23 cellular contexts compared by ENCODE assay signal in the genomic region with DNA sequence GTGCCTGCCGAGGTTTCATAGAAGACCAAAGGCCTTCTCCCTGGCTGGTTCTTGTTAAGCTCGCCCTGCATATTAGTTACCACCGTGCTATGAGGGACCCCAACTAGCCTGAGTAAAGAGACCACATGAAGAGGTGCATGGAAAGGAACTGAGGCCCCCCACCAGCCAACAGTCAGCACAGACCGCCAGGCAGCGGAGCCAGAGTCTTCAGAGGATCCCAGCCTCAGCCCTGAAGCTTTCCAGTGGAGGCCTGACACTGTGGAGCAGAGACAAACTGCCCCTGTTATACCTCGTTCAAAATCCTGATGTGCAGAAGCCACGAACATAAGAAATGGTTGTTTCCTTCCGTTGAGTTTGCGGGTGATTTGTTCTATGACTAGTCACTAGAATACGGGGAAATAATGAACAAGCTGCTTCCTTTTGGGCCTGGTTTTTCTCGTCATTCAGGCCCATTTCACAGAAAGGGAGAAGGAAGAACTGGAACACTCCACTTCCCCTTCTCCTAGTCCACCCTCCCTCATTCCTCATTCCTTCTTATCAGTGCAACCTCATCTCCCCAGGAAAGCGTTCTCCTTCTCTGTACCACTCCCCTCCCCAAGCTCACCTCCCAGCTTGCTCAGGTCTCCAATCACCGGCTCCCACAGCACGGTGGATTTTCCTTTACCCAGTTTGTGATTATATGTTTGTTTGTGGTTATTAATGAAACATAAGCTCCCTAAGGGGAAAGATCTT. TPM values are rescaled to one million over a fixed set of nuclear protein-coding genes. Genes with fewer than 3 reads are reported as not detected.
DNase-seq lines count a peak whose midpoint lies in the region; ATAC-seq lines count a peak whose summit lies in the region.
"Had no signal": no experiment of that assay in that cellular context is flagged by ENCODE, and none has a peak within 500 bp of the region (broad histone marks: within the 10 kb centered on the region; RNA-seq: fewer than 3 reads in every experiment).

No MANE protein-coding gene starts in this region.

- H2BK5ac ChIP-seq in neuronal stem cell (ENCODE audit: low read length), result no peak overlapping the region

- H3K27me3 ChIP-seq in neuronal stem cell (ENCODE audit: control insufficient read depth in 3 of 3, insufficient read depth in 3 of 3, low read depth in 1 of 3, low read length in 3 of 3), result no peaks in the 10 kb centered on the region

- no peak overlapping the region for H3K4ac ChIP-seq in neuronal stem cell (ENCODE audit: low read length)

- no peak overlapping the region for H4K8ac ChIP-seq in neuronal stem cell (ENCODE audit: low read depth, low read length)

- H3K18ac ChIP-seq in neuronal stem cell (ENCODE audit: low read length), result peak overlapping the region; percentile 35

- no peak overlapping the region for H3K4me3 ChIP-seq in neuronal stem cell (ENCODE audit: low read length in 2 of 2)
- H3K4me3 ChIP-seq: cardiac muscle cell, heart right ventricle, left lung, prostate gland, upper lobe of left lung had no signal

- H3K27me3 Mint-ChIP-seq in activated naive CD8-positive, alpha-beta T cell treated with anti-CD3 and anti-CD28 coated beads, Interleukin-2, amount 10 ng/mL, durations not matched to agents 7 days and 5 days, result peaks cover 53% of the 10 kb centered on the region
- H3K27me3 Mint-ChIP-seq in activated naive CD8-positive, alpha-beta T cell treated with anti-CD3 and anti-CD28 coated beads, Interleukin-2, amount 50 U/mL, for 24 hours, result peaks cover 45% of the 10 kb centered on the region

- H3K9me3 Mint-ChIP-seq in activated naive CD8-positive, alpha-beta T cell treated with anti-CD3 and anti-CD28 coated beads, Interleukin-2, amount 10 ng/mL, durations not matched to agents 7 days and 5 days, result no peaks in the 10 kb centered on the region
- H3K9me3 Mint-ChIP-seq in activated naive CD8-positive, alpha-beta T cell treated with anti-CD3 and anti-CD28 coated beads, Interleukin-2, amount 50 U/mL, for 24 hours, result no peaks in the 10 kb centered on the region
- H3K9me3 Mint-ChIP-seq: nephron progenitor cell; stimulated activated naive CD8-positive, alpha-beta T cell treated with anti-CD3 and anti-CD28 coated beads, Interleukin-15, Interleukin-2, amounts not matched to agents 100 ng/mL and 50 ng/mL, for 24 hours had no signal

- H3K4me2 ChIP-seq in neuronal stem cell (ENCODE audit: insufficient read depth, low read length, poor library complexity, severe bottlenecking), result no peak overlapping the region
- H3K4me2 ChIP-seq: KMS-11 had no signal

- H3K4me1 Mint-ChIP-seq in activated naive CD8-positive, alpha-beta T cell treated with anti-CD3 and anti-CD28 coated beads, Interleukin-2, amount 10 ng/mL, durations not matched to agents 7 days and 5 days, result peaks cover 20% of the 10 kb centered on the region
- H3K4me1 Mint-ChIP-seq in activated naive CD8-positive, alpha-beta T cell treated with anti-CD3 and anti-CD28 coated beads, Interleukin-2, amount 50 U/mL, for 24 hours, result peaks cover 2% of the 10 kb centered on the region

- peak overlapping the region; percentile 51 for H3K4me3 Mint-ChIP-seq in activated naive CD8-positive, alpha-beta T cell treated with anti-CD3 and anti-CD28 coated beads, Interleukin-2, amount 10 ng/mL, durations not matched to agents 7 days and 5 days
- H3K4me3 Mint-ChIP-seq in activated naive CD8-positive, alpha-beta T cell treated with anti-CD3 and anti-CD28 coated beads, Interleukin-2, amount 50 U/mL, for 24 hours, result no peak overlapping the region
- H3K4me3 Mint-ChIP-seq: stimulated activated naive CD8-positive, alpha-beta T cell treated with anti-CD3 and anti-CD28 coated beads, Interleukin-15, Interleukin-2, amounts not matched to agents 100 ng/mL and 50 ng/mL, for 24 hours had no signal

- peaks cover 2 to 6% of the 10 kb centered on the region in 2 donors for H3K4me1 ChIP-seq in neuronal stem cell (ENCODE audit: control insufficient read depth in 2 of 2, insufficient read depth in 1 of 2, low read depth in 1 of 2, low read length in 2 of 2)

- H3K36me3 ChIP-seq in neuronal stem cell (replicated peaks in 1 of 2; ENCODE audit: control insufficient read depth in 2 of 2, insufficient read depth in 2 of 2, low read length in 2 of 2), result peaks cover 7 to 25% of the 10 kb centered on the region in 2 donors
- H3K36me3 ChIP-seq: cardiac muscle cell, heart right ventricle, left lung, prostate gland, upper lobe of left lung had no signal

- H3K14ac ChIP-seq in neuronal stem cell (ENCODE audit: low read length), result no peak overlapping the region

- H3K79me1 ChIP-seq in neuronal stem cell (ENCODE audit: low read depth, low read length), result peaks cover 3% of the 10 kb centered on the region

- H2BK15ac ChIP-seq in neuronal stem cell (ENCODE audit: low read length), result no peak overlapping the region

- no peak overlapping the region for H3K27ac ChIP-seq in neuronal stem cell (replicated peaks; ENCODE audit: low read length)
- H3K27ac ChIP-seq: cardiac muscle cell, heart right ventricle, KMS-11, upper lobe of left lung had no signal

- WGBS in neuronal stem cell (ENCODE audit: extremely low coverage in 2 of 2, insufficient read length in 2 of 2, insufficient replicate concordance in 1 of 2), 2 donors, result no CpG with 5 or more reads among the region's 14 CpGs

- H3K23ac ChIP-seq in neuronal stem cell (ENCODE audit: low read depth, low read length, poor library complexity), result no peak overlapping the region

- H2BK12ac ChIP-seq in neuronal stem cell (ENCODE audit: low read length), result no peak overlapping the region

- POLR2A ChIA-PET in activated naive CD8-positive, alpha-beta T cell treated with anti-CD3 and anti-CD28 coated beads, Interleukin-2, amount 10 ng/mL, durations not matched to agents 7 days and 5 days (lab: Charles Lee), result interaction anchor here (2.1 kb wide), 1 partner anchor 21 kb away, joined by 9 read pairs; no protein-coding TSS in a partner anchor

- no peak for DNase-seq in activated naive CD8-positive, alpha-beta T cell treated with anti-CD3 and anti-CD28 coated beads, Interleukin-2, amount 10 ng/mL, durations not matched to agents 7 days and 5 days
- no peak for DNase-seq in activated naive CD8-positive, alpha-beta T cell treated with anti-CD3 and anti-CD28 coated beads, Interleukin-2, amount 50 U/mL, for 24 hours
- DNase-seq in ecto neural progenitor cell (ENCODE audit: low spot score), result peak; percentile 28
- no peak for DNase-seq in neuronal stem cell (ENCODE audit: low spot score)
- no peak for DNase-seq in NK-92 treated with Interleukin-12 subunit alpha and Interleukin-12 subunit beta, amount 100 ng/mL, for 24 hours (lab: John Stamatoyannopoulos, UW)
- no peak for DNase-seq in SKM-1 (lab: John Stamatoyannopoulos, UW; ENCODE audit: unreplicated experiment)
- no peak for DNase-seq in NCI-H1092 treated with DMSO at 0.1 percent for 48 hours (lab: John Stamatoyannopoulos, UW)
- DNase-seq: C1 segment of cervical spinal cord; Calu3; left lung; NCI-H2171; NCI-H69; nephron progenitor cell; small intestine; stimulated activated CD4-positive, alpha-beta T cell treated with anti-CD3 and anti-CD28 coated beads, Interleukin-2, amount 100 ng/mL, for 48 hours; SW 1271; upper lobe of left lung had no signal

- H2AK5ac ChIP-seq in neuronal stem cell (ENCODE audit: low read depth, low read length), result no peak overlapping the region

- no peaks in the 10 kb centered on the region for H3K9me3 ChIP-seq in neuronal stem cell (replicated peaks in 1 of 2; ENCODE audit: control insufficient read depth in 2 of 2, insufficient read depth in 1 of 2, low read depth in 1 of 2, low read length in 2 of 2)
- H3K9me3 ChIP-seq: heart right ventricle, left lung, prostate gland, upper lobe of left lung had no signal

- H3K36me3 Mint-ChIP-seq in activated naive CD8-positive, alpha-beta T cell treated with anti-CD3 and anti-CD28 coated beads, Interleukin-2, amount 10 ng/mL, durations not matched to agents 7 days and 5 days, result peaks cover 3% of the 10 kb centered on the region
- no peaks in the 10 kb centered on the region for H3K36me3 Mint-ChIP-seq in activated naive CD8-positive, alpha-beta T cell treated with anti-CD3 and anti-CD28 coated beads, Interleukin-2, amount 50 U/mL, for 24 hours (ENCODE audit: low read depth)

- ATAC-seq in activated naive CD8-positive, alpha-beta T cell treated with anti-CD3 and anti-CD28 coated beads, Interleukin-2, amount 10 ng/mL, durations not matched to agents 7 days and 5 days (ENCODE audit: low read depth), result peak; percentile 64
- no peak for ATAC-seq in activated naive CD8-positive, alpha-beta T cell treated with anti-CD3 and anti-CD28 coated beads, Interleukin-2, amount 50 U/mL, for 24 hours
- ATAC-seq in GM19452 (IDR thresholded peaks at IDR 0.05; ENCODE audit: unreplicated experiment), result no peak
- ATAC-seq: heart right ventricle, left lung had no signal

- H3K9ac ChIP-seq in neuronal stem cell (ENCODE audit: low read depth, low read length, poor library complexity), result no peak overlapping the region
- H3K9ac ChIP-seq: KMS-11 had no signal

- H4K91ac ChIP-seq in neuronal stem cell (ENCODE audit: low read depth, low read length, poor library complexity), result peak overlapping the region; percentile 24

- peak overlapping the region; percentile 61 for H3K27ac Mint-ChIP-seq in activated naive CD8-positive, alpha-beta T cell treated with anti-CD3 and anti-CD28 coated beads, Interleukin-2, amount 10 ng/mL, durations not matched to agents 7 days and 5 days
- no peak overlapping the region for H3K27ac Mint-ChIP-seq in activated naive CD8-positive, alpha-beta T cell treated with anti-CD3 and anti-CD28 coated beads, Interleukin-2, amount 50 U/mL, for 24 hours
- H3K27ac Mint-ChIP-seq: nephron progenitor cell; stimulated activated naive CD8-positive, alpha-beta T cell treated with anti-CD3 and anti-CD28 coated beads, Interleukin-15, Interleukin-2, amounts not matched to agents 100 ng/mL and 50 ng/mL, for 24 hours had no signal

- H2BK120ac ChIP-seq in neuronal stem cell (ENCODE audit: low read depth, low read length), result no peak overlapping the region

- no peak overlapping the region for H2AFZ ChIP-seq in neuronal stem cell (ENCODE audit: low read length)

RNA-seq across cellular contexts. Expression of gene GLI2, which starts 3.0 kb away (rescaled TPM):
- total RNA-seq in activated naive CD8-positive, alpha-beta T cell treated with anti-CD3 and anti-CD28 coated beads, Interleukin-2, amount 10 ng/mL, durations not matched to agents 7 days and 5 days, result 1 to 10 TPM; 1.2 to 1.9 TPM
- 26.2 TPM for polyA plus RNA-seq in neuronal stem cell (2013, experiment 1 of 2)
- polyA plus RNA-seq in neuronal stem cell (2013, experiment 2 of 2), result 27.3 TPM
